10 cellular contexts compared by ENCODE assay signal in the genomic region with DNA sequence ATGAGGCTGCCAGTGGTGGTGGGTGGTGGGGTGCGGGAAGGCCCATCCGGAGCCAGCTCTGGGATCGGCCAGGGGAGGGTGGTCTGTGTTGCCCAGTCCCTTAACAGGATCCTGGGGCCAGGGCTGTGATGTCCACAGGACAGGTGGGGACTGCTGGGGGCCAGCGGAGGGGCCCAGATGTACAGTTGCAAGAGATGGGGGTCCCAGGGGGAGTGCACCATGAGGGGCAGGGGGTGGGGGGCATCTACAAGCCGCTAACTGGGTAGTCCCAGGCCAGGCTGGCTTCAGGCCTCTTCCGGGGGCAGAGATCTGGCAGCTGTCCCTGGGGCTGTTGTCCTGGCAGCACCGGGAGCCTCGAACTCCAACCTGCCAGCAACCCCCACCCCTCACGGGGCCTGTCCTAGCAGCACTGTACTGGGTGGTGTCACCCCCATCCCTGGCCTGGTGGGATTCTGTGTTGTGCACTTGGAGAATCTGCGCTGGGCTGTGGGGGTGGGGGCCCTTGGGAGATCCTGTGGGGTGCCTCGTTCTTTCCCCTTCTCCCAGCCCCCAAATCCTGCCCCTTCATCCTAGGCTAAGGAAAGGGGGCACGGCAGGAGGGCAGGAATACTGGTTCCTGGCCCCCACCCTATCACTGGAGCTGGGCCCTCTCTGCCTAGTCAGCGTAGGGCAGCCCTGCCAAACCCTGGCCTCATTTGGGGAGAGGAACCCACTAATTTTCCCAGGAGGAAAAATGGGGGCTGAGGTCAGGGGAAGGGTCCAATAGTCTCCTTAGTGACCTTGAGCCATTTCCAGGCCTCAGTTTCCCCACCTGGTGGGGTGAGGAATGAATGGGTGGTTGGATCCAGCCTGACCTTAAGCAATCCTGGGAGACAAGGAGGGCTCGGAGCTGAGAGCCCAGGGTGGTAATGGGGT. TPM values are rescaled to one million over a fixed set of nuclear protein-coding genes. Genes with fewer than 3 reads are reported as not detected.
A peak's percentile ranks its signal among the peaks of the same experiment; 100 is the strongest.
DNase-seq lines count a peak whose midpoint lies in the region; ATAC-seq, FAIRE-seq and TF ChIP-seq lines count a peak whose summit lies in the region.
"Had no signal": no experiment of that assay in that cellular context is flagged by ENCODE, and none has a peak within 500 bp of the region (broad histone marks: within the 10 kb centered on the region; RNA-seq: fewer than 3 reads in every experiment).

No MANE protein-coding gene starts in this region.

- TF ChIP-seq EP300 in esophagus muscularis mucosa (IDR thresholded peaks at IDR 0.05) = no peak

- H3K27me3 ChIP-seq in AG04450 (ENCODE audit: control insufficient read depth, insufficient read depth, low read length) (no peaks in the 10 kb centered on the region), Panc1 (ENCODE audit: control insufficient read depth, insufficient read depth, low read length) (no peaks in the 10 kb centered on the region), esophagus muscularis mucosa (no peaks in the 10 kb centered on the region)

- BruUV-seq in Panc1 (replicated peaks; lab: Mats Ljungman, UMichigan) = no TSS peak

- in situ Hi-C loops in Panc1 (cut with HindIII; ENCODE audit: low pct_unique_long_range_greater_than_20kb, low sequenced_read_pairs) (no loop called here), G401 (cut with HindIII; ENCODE audit: low sequenced_read_pairs) (no loop called here)

- H3K27ac Mint-ChIP-seq in neural crest cell (ENCODE audit: unreplicated experiment) = no peak overlapping the region
- H3K27ac Mint-ChIP-seq: dendritic cell treated with granulocyte-macrophage colony-stimulating factor and Interleukin-4, amounts not matched to agents 40 ng/mL and 50 ng/mL, for 4 days had no signal

- peaks cover 4% of the 10 kb centered on the region; the same call in 1 of the 2 replicates for H3K36me3 ChIP-seq in Panc1 (ENCODE audit: control insufficient read depth, insufficient read depth, low read length)
- peaks cover 5 to 25% (median 7%) of the 10 kb centered on the region in 4 donors for H3K36me3 ChIP-seq in esophagus muscularis mucosa

- no peak for FAIRE-seq in GM19239 (lab: Jason Lieb, UNC)

- H3K4me1 ChIP-seq in Panc1 (ENCODE audit: control insufficient read depth, insufficient read depth, low read length) = peaks cover 46% of the 10 kb centered on the region
- peaks cover 82 to 95% (median 91%) of the 10 kb centered on the region in 4 donors for H3K4me1 ChIP-seq in esophagus muscularis mucosa

- intact Hi-C loops in Panc1 (cut with micrococcal nuclease; ENCODE audit: unreplicated experiment) (loop anchor here (5.0 kb wide), 1 partner anchor 88 kb away; no protein-coding TSS in a partner anchor), esophagus muscularis mucosa (cut with DNase I) (no loop called here)

- peak overlapping the region; percentile 88 for H3K4me3 Mint-ChIP-seq in neural crest cell

- H3K4me3 ChIP-seq in AG04450 (ENCODE audit: low read depth, low read length) (peak overlapping the region; percentile 82), Panc1 (ENCODE audit: low read depth in 2 of 2, low read length in 2 of 2) (peak overlapping the region; percentile 61 to 63), esophagus muscularis mucosa (peak overlapping the region; percentile 75 to 87 (median 83))

- no peak for DNase-seq in AG04450 (ENCODE audit: low read depth, low spot score)
- DNase-seq in Panc1 (ENCODE audit: low read depth, low spot score) = no peak
- no peak for DNase-seq in esophagus muscularis mucosa (ENCODE audit: extremely low spot score)
- DNase-seq in neural crest cell (ENCODE audit: low read depth, low spot score) = no peak
- DNase-seq in GM19239 (ENCODE audit: insufficient read length, low spot score) = no peak
- no peak for DNase-seq in NCI-H2171 treated with DMSO at 0.1 percent for 48 hours (lab: John Stamatoyannopoulos, UW)
- no peak for DNase-seq in G401 (ENCODE audit: low spot score)
- DNase-seq: stimulated activated CD4-positive, alpha-beta T cell treated with anti-CD3 and anti-CD28 coated beads, Interleukin-1b, Interleukin-23, amount 100 ng/mL, for 48 hours had no signal

- peaks cover 3% of the 10 kb centered on the region for H3K27me3 Mint-ChIP-seq in neural crest cell (ENCODE audit: low read depth)

- no peaks in the 10 kb centered on the region for H3K9me3 Mint-ChIP-seq in neural crest cell
- H3K9me3 Mint-ChIP-seq: dendritic cell treated with granulocyte-macrophage colony-stimulating factor and Interleukin-4, amounts not matched to agents 40 ng/mL and 50 ng/mL, for 4 days had no signal

- no peak for TF ChIP-seq POLR2A in esophagus muscularis mucosa (IDR thresholded peaks at IDR 0.05; ENCODE audit: low read depth)

- H3K36me3 Mint-ChIP-seq in neural crest cell (ENCODE audit: low read depth) = no peaks in the 10 kb centered on the region

- WGBS in esophagus muscularis mucosa = 29% methylated on average over 12 of the region's 14 CpGs

- H3K27ac ChIP-seq in AG04450 (ENCODE audit: low read depth, low read length) = peak overlapping the region; percentile 21
- H3K27ac ChIP-seq in Panc1 (ENCODE audit: low read length) = peak overlapping the region; percentile 76
- peak overlapping the region; percentile 86 to 99 (median 93) for H3K27ac ChIP-seq in esophagus muscularis mucosa (replicated peaks in 1 of 4)

- H3K9me3 ChIP-seq in AG04450 (ENCODE audit: control insufficient read depth, insufficient read depth, low read length) (no peaks in the 10 kb centered on the region; the same call in 1 of the 2 replicates), Panc1 (ENCODE audit: control insufficient read depth, insufficient read depth, low read depth, low read length) (no peaks in the 10 kb centered on the region), esophagus muscularis mucosa (no peaks in the 10 kb centered on the region)

- peaks cover 35% of the 10 kb centered on the region for H3K4me1 Mint-ChIP-seq in neural crest cell

- no peak for TF ChIP-seq CTCF in AG04450 (IDR thresholded peaks at IDR 0.05; ENCODE audit: low read depth, low read length)
- no peak for TF ChIP-seq CTCF in Panc1 (IDR thresholded peaks at IDR 0.05)
- no peak for TF ChIP-seq CTCF in esophagus muscularis mucosa (IDR thresholded peaks at IDR 0.05)
- TF ChIP-seq CTCF in neural crest cell (conservative IDR thresholded peaks at IDR 0.05) = no peak

- ATAC-seq in Panc1 = no peak
- no peak for ATAC-seq in HG03460 (IDR thresholded peaks at IDR 0.05; ENCODE audit: unreplicated experiment)

- CTCF ChIA-PET in AG04450 (lab: Charles Lee) (interaction anchor here (4.4 kb wide), 1 partner anchor 87 kb away, joined by 32 read pairs; no protein-coding TSS in a partner anchor), Panc1 (lab: Charles Lee) (no interaction called here)

- POLR2A ChIA-PET in AG04450 (lab: Yijun Ruan, JAX) = interaction anchor here (0.6 to 1.6 kb wide), 2 partner anchors 62 to 77 kb away, joined by 3 to 4 read pairs; no protein-coding TSS in a partner anchor
- POLR2A ChIA-PET in Panc1 (lab: Charles Lee) = no interaction called here

RNA-seq across cellular contexts. Expression of a gene that starts 1.4 kb away (rescaled TPM):
- 57.9 and 80.1 TPM in 2 replicates for polyA plus RNA-seq in AG04450 (2011; rRNA removed)
- polyA minus RNA-seq in AG04450 (2011; rRNA and poly(A)+ RNA removed) = 55.0 and 67.0 TPM in 2 replicates
- total RNA-seq in Panc1 (2021; ENCODE audit: unreplicated experiment) (55.7 TPM), esophagus muscularis mucosa (100 to 1,000 TPM in 2 of 4 donors, 10 to 100 TPM in 2; 74.9 to 238 (median 130) TPM), neural crest cell (93.3 and 95.0 TPM in 2 replicates)
- 61.5 TPM for polyA plus RNA-seq in Panc1 (2012; ENCODE audit: insufficient read length)
- total RNA-seq in G401 (2014; rRNA removed; shearing (Covaris generic)) = 15.6 and 46.7 TPM in 2 replicates

RNA-seq across cellular contexts. Expression of a gene that starts 38.0 kb away (rescaled TPM):
- 3.0 and 5.1 TPM in 2 replicates for polyA plus RNA-seq in AG04450 (2011; rRNA removed)
- polyA minus RNA-seq in AG04450 (2011; rRNA and poly(A)+ RNA removed) = 2.6 and 3.7 TPM in 2 replicates
- 5.8 TPM for total RNA-seq in Panc1 (2021; ENCODE audit: unreplicated experiment)
- 7.1 TPM for polyA plus RNA-seq in Panc1 (2012; ENCODE audit: insufficient read length)
- total RNA-seq in esophagus muscularis mucosa = 1 to 10 TPM; 1.7 to 4.7 (median 3.4) TPM
- 0.16 and 0.47 TPM in 2 replicates for total RNA-seq in neural crest cell
- 3.4 and 5.1 TPM in 2 replicates for total RNA-seq in G401 (2014; rRNA removed; shearing (Covaris generic))

Comparison
In these comparisons a context has a peak if more than half of its experiments do, and no peak if none do; other contexts are left out.
1. H3K27ac ChIP-seq: peak in every context shown above with its lines; median percentile 93 in esophagus muscularis mucosa; 76 in Panc1; 21 in AG04450.